26 cellular contexts compared by ENCODE assay signal in the genomic region with DNA sequence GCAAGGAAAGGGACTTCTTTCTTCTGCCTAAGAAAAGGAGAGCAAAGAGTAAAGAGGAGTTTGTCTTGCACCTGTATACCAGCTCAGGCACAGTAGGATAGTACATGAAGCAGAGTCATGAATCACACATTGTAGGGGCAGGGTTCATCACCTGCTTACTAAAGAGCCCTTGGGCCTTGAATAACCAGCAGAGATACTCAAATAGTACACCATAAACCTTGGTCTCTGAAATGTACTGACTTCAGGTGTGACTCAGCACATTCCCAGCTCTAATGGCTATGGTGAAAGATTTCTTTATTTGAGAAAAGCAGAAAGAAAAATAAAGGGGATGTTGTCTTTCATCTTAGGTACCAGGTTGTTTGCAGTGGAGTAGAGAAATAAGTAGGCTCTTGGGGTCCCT.
DNase-seq lines count a peak whose midpoint lies in the region; ATAC-seq, FAIRE-seq and TF ChIP-seq lines count a peak whose summit lies in the region.
"Had no signal": no experiment of that assay in that cellular context is flagged by ENCODE, and none has a peak within 500 bp of the region (broad histone marks: within the 10 kb centered on the region; RNA-seq: fewer than 3 reads in every experiment).

No MANE protein-coding gene starts in this region.

- no peaks in the 10 kb centered on the region for H4K20me1 ChIP-seq in GM23248 (ENCODE audit: insufficient read depth)
- H4K20me1 ChIP-seq in smooth muscle cell (ENCODE audit: low read depth) = no peaks in the 10 kb centered on the region

- H3F3A ChIP-seq in GM23248 (ENCODE audit: insufficient read depth) = no peaks in the 10 kb centered on the region
- H3F3A ChIP-seq in smooth muscle cell (ENCODE audit: low read depth) = no peaks in the 10 kb centered on the region

- H3K79me2 ChIP-seq in GM23248 (ENCODE audit: insufficient read depth) (no peaks in the 10 kb centered on the region), smooth muscle cell (ENCODE audit: low read depth) (no peaks in the 10 kb centered on the region)

- H3K4me3 ChIP-seq in GM23248 (no peak overlapping the region), small intestine (ENCODE audit: low read depth in 1 of 2, low read length in 2 of 2) (no peak overlapping the region), smooth muscle cell (no peak overlapping the region)
- H3K4me3 ChIP-seq: GM12878, Peyer's patch, SJCRH30 had no signal

- in situ Hi-C loops in GM23248 (cut with MboI) = no loop called here

- H3K27ac ChIP-seq in GM23248 (no peak overlapping the region), epithelial cell of prostate (no peak overlapping the region), small intestine (ENCODE audit: low read depth in 1 of 2, low read length in 1 of 2) (no peak overlapping the region), smooth muscle cell (ENCODE audit: low read depth) (no peak overlapping the region)
- H3K27ac ChIP-seq: HL-60, Peyer's patch, SJCRH30 had no signal

- H3K27me3 ChIP-seq in GM23248 (replicated peaks; ENCODE audit: insufficient read depth) (no peaks in the 10 kb centered on the region), small intestine (ENCODE audit: control insufficient read depth in 2 of 2, insufficient read depth in 2 of 2, low read length in 2 of 2) (no peaks in the 10 kb centered on the region), smooth muscle cell (ENCODE audit: low read depth) (no peaks in the 10 kb centered on the region)
- H3K27me3 ChIP-seq: Peyer's patch, SJCRH30 had no signal

- no peak for TF ChIP-seq CTCF in smooth muscle cell (IDR thresholded peaks at IDR 0.05; ENCODE audit: borderline replicate concordance, insufficient read depth, poor library complexity, severe bottlenecking)

- DNase-seq in GM23248 (peak; percentile 2), NCI-H69 (lab: John Stamatoyannopoulos, UW) (peak; percentile 38), epithelial cell of prostate (ENCODE audit: low read depth, low spot score) (peak; percentile 18), small intestine (peak; percentile 47), OCI-M1 (lab: John Stamatoyannopoulos, UW) (no peak), Right ventricle myocardium superior (no peak), smooth muscle cell (lab: John Stamatoyannopoulos, UW; ENCODE audit: unreplicated experiment) (no peak)
- DNase-seq: C1 segment of cervical spinal cord; CD4-positive, alpha-beta memory T cell; COR-L47; EL; GDM1; HCEC 1CT; Kasumi-1; MV-4-11; NCI-H1105; NCI-H1436 treated with DMSO at 0.1 percent for 48 hours; NCI-H187 treated with DMSO at 0.1 percent for 48 hours; NCI-H446 treated with DMSO at 0.1 percent for 48 hours; NCI-H526 treated with DMSO at 0.1 percent for 48 hours; Peyer's patch; SJCRH30 had no signal

- intact Hi-C loops in Right ventricle myocardium superior (cut with DNase I) = no loop called here

- H3K4me1 ChIP-seq in GM23248 (ENCODE audit: insufficient read depth) (no peaks in the 10 kb centered on the region), small intestine (ENCODE audit: control insufficient read depth in 2 of 2, insufficient read depth in 1 of 2, low read depth in 1 of 2, low read length in 1 of 2) (no peaks in the 10 kb centered on the region), smooth muscle cell (ENCODE audit: low read depth) (no peaks in the 10 kb centered on the region)
- H3K4me1 ChIP-seq: Peyer's patch, SJCRH30 had no signal

- H3K9ac ChIP-seq in GM23248 (no peak overlapping the region), smooth muscle cell (ENCODE audit: low read depth) (no peak overlapping the region)

- no peaks in the 10 kb centered on the region for H3K9me3 ChIP-seq in GM23248 (ENCODE audit: low read depth)
- no peaks in the 10 kb centered on the region for H3K9me3 ChIP-seq in small intestine (ENCODE audit: control insufficient read depth, low read depth)
- no peaks in the 10 kb centered on the region for H3K9me3 ChIP-seq in smooth muscle cell (replicated peaks; ENCODE audit: low read depth)
- H3K9me3 ChIP-seq: Peyer's patch, SJCRH30 had no signal

- no peak overlapping the region for H2AFZ ChIP-seq in GM23248
- no peak overlapping the region for H2AFZ ChIP-seq in smooth muscle cell (ENCODE audit: low read depth)

- H3K4me2 ChIP-seq in GM23248 (ENCODE audit: unreplicated experiment) = no peak overlapping the region
- H3K4me2 ChIP-seq in smooth muscle cell = no peak overlapping the region

- no peak for FAIRE-seq in small intestine (lab: Jason Lieb, UNC)
- FAIRE-seq: GM12878, H1 had no signal

- H3K36me3 ChIP-seq in GM23248 (ENCODE audit: low read depth) (no peaks in the 10 kb centered on the region), small intestine (ENCODE audit: control insufficient read depth in 2 of 2, insufficient read depth in 2 of 2, low read length in 2 of 2) (no peaks in the 10 kb centered on the region), smooth muscle cell (ENCODE audit: low read depth) (no peaks in the 10 kb centered on the region)
- H3K36me3 ChIP-seq: Peyer's patch, SJCRH30 had no signal

- no peak for ATAC-seq in Right ventricle myocardium superior (ENCODE audit: poor library complexity)
- ATAC-seq: GM12878, SK-N-SH treated with all-trans-retinoic acid at 6 μM for 48 hours had no signal

- H3K9me2 ChIP-seq in GM23248 (ENCODE audit: insufficient read depth) = no peaks in the 10 kb centered on the region

Comparison
In these comparisons a context has a peak if more than half of its experiments do, and no peak if none do; other contexts are left out.
1. DNase-seq: peak in GM23248 (single experiment), NCI-H69 (single experiment), epithelial cell of prostate (single experiment) and small intestine (single experiment); none in OCI-M1 (single experiment), Right ventricle myocardium superior (single experiment) and smooth muscle cell (single experiment).